ENCODE assay signal across 2 cellular contexts in genomic region chr9:6449086-6449485, GRCh38.
TF ChIP-seq lines count a peak whose summit lies in the region.

No MANE protein-coding gene starts in this region.

TF ChIP-seq in GM23338, 12 proteins besides CTCF, POLR2A, EP300 and RAD21:
- TF ChIP-seq JUNB (IDR thresholded peaks at IDR 0.05; ENCODE audit: unreplicated experiment): no peak
- TF ChIP-seq ZNF331 (CRISPR knock-in tag; IDR thresholded peaks at IDR 0.05; ENCODE audit: low read depth): no peak
- TF ChIP-seq, protein P1, sequence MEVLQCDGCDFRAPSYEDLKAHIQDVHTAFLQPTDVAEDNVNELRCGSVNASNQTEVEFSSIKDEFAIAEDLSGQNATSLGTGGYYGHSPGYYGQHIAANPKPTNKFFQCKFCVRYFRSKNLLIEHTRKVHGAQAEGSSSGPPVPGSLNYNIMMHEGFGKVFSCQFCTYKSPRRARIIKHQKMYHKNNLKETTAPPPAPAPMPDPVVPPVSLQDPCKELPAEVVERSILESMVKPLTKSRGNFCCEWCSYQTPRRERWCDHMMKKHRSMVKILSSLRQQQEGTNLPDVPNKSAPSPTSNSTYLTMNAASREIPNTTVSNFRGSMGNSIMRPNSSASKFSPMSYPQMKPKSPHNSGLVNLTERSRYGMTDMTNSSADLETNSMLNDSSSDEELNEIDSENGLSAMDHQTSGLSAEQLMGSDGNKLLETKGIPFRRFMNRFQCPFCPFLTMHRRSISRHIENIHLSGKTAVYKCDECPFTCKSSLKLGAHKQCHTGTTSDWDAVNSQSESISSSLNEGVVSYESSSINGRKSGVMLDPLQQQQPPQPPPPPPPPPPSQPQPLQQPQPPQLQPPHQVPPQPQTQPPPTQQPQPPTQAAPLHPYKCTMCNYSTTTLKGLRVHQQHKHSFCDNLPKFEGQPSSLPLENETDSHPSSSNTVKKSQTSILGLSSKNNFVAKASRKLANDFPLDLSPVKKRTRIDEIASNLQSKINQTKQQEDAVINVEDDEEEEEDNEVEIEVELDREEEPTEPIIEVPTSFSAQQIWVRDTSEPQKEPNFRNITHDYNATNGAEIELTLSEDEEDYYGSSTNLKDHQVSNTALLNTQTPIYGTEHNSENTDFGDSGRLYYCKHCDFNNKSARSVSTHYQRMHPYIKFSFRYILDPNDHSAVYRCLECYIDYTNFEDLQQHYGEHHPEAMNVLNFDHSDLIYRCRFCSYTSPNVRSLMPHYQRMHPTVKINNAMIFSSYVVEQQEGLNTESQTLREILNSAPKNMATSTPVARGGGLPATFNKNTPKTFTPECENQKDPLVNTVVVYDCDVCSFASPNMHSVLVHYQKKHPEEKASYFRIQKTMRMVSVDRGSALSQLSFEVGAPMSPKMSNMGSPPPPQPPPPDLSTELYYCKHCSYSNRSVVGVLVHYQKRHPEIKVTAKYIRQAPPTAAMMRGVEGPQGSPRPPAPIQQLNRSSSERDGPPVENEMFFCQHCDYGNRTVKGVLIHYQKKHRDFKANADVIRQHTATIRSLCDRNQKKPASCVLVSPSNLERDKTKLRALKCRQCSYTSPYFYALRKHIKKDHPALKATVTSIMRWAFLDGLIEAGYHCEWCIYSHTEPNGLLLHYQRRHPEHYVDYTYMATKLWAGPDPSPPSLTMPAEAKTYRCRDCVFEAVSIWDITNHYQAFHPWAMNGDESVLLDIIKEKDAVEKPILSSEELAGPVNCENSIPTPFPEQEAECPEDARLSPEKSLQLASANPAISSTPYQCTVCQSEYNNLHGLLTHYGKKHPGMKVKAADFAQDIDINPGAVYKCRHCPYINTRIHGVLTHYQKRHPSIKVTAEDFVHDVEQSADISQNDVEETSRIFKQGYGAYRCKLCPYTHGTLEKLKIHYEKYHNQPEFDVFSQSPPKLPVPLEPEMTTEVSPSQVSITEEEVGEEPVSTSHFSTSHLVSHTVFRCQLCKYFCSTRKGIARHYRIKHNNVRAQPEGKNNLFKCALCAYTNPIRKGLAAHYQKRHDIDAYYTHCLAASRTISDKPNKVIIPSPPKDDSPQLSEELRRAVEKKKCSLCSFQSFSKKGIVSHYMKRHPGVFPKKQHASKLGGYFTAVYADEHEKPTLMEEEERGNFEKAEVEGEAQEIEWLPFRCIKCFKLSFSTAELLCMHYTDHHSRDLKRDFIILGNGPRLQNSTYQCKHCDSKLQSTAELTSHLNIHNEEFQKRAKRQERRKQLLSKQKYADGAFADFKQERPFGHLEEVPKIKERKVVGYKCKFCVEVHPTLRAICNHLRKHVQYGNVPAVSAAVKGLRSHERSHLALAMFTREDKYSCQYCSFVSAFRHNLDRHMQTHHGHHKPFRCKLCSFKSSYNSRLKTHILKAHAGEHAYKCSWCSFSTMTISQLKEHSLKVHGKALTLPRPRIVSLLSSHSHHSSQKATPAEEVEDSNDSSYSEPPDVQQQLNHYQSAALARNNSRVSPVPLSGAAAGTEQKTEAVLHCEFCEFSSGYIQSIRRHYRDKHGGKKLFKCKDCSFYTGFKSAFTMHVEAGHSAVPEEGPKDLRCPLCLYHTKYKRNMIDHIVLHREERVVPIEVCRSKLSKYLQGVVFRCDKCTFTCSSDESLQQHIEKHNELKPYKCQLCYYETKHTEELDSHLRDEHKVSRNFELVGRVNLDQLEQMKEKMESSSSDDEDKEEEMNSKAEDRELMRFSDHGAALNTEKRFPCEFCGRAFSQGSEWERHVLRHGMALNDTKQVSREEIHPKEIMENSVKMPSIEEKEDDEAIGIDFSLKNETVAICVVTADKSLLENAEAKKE (CRISPR knock-in tag; IDR thresholded peaks at IDR 0.05): no peak
- no peak for TF ChIP-seq EZH2phosphoT487 (IDR thresholded peaks at IDR 0.05; ENCODE audit: unreplicated experiment)
- TF ChIP-seq CREB1 (CRISPR knock-in tag; IDR thresholded peaks at IDR 0.05; ENCODE audit: low read depth): no peak
- no peak for TF ChIP-seq POLR2AphosphoS5 (IDR thresholded peaks at IDR 0.05; ENCODE audit: low read depth)
- TF ChIP-seq STAT1 (IDR thresholded peaks at IDR 0.05; ENCODE audit: unreplicated experiment): no peak
- no peak for TF ChIP-seq ZNF114 (CRISPR knock-in tag; IDR thresholded peaks at IDR 0.05)
- TF ChIP-seq EZH2 (IDR thresholded peaks at IDR 0.05; ENCODE audit: low read depth, unreplicated experiment): no peak
- no peak for TF ChIP-seq ETS1 (IDR thresholded peaks at IDR 0.05)
- TF ChIP-seq NANOG (IDR thresholded peaks at IDR 0.05; ENCODE audit: borderline replicate concordance): no peak
- TF ChIP-seq, protein P2, sequence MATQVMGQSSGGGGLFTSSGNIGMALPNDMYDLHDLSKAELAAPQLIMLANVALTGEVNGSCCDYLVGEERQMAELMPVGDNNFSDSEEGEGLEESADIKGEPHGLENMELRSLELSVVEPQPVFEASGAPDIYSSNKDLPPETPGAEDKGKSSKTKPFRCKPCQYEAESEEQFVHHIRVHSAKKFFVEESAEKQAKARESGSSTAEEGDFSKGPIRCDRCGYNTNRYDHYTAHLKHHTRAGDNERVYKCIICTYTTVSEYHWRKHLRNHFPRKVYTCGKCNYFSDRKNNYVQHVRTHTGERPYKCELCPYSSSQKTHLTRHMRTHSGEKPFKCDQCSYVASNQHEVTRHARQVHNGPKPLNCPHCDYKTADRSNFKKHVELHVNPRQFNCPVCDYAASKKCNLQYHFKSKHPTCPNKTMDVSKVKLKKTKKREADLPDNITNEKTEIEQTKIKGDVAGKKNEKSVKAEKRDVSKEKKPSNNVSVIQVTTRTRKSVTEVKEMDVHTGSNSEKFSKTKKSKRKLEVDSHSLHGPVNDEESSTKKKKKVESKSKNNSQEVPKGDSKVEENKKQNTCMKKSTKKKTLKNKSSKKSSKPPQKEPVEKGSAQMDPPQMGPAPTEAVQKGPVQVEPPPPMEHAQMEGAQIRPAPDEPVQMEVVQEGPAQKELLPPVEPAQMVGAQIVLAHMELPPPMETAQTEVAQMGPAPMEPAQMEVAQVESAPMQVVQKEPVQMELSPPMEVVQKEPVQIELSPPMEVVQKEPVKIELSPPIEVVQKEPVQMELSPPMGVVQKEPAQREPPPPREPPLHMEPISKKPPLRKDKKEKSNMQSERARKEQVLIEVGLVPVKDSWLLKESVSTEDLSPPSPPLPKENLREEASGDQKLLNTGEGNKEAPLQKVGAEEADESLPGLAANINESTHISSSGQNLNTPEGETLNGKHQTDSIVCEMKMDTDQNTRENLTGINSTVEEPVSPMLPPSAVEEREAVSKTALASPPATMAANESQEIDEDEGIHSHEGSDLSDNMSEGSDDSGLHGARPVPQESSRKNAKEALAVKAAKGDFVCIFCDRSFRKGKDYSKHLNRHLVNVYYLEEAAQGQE (IDR thresholded peaks at IDR 0.05; ENCODE audit: unreplicated experiment): no peak

TF ChIP-seq in K562, 482 proteins besides CTCF, POLR2A, EP300 and RAD21:
- TF ChIP-seq TRIM25 (IDR thresholded peaks at IDR 0.05; ENCODE audit: borderline replicate concordance): no peak
- no peak for TF ChIP-seq ZNF407 (IDR thresholded peaks at IDR 0.05; ENCODE audit: low read depth)
- no peak for TF ChIP-seq ZNF668 (CRISPR knock-in tag; IDR thresholded peaks at IDR 0.05)
- no peak for TF ChIP-seq SP2 (IDR thresholded peaks at IDR 0.05; ENCODE audit: extremely low read depth, low read depth, low read length, poor library complexity, severe bottlenecking)
